Comparison of ENCODE assay signal across 1 cellular context in the genomic region with DNA sequence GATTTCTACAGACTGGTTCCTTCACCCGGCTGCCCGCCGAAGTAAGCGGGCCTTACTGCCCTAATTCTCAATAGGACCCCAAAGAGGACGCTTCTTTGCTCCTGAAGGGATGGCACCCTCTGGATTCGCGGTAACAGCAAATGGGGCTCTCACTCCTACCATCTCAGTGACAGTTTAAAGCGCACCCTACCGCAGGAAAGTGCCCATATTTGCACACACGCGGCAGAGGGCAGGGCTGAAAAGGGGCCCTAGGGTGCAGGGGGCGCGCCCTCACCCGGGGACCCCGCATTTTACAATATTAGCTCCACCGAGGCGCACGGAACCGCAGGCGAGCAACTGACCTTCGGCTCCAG.
TF ChIP-seq lines count a peak whose summit lies in the region.

No MANE protein-coding gene starts in this region.

TF ChIP-seq in IMR-90, 13 proteins besides CTCF, POLR2A, EP300 and RAD21:
- TF ChIP-seq MXI1 (IDR thresholded peaks at IDR 0.05; ENCODE audit: borderline replicate concordance, low read depth, low read length) (no peak), RFX5 (IDR thresholded peaks at IDR 0.05; ENCODE audit: low read depth, low read length) (no peak), FOS (IDR thresholded peaks at IDR 0.05; ENCODE audit: low read depth, low read length) (no peak), RCOR1 (IDR thresholded peaks at IDR 0.05; ENCODE audit: insufficient replicate concordance, low read length) (no peak), ELK1 (IDR thresholded peaks at IDR 0.05; ENCODE audit: borderline replicate concordance, low read depth, low read length) (no peak), NFE2L2 (IDR thresholded peaks at IDR 0.05; ENCODE audit: low read depth, low read length) (no peak), BHLHE40 (IDR thresholded peaks at IDR 0.05; ENCODE audit: low read depth, low read length) (no peak), MAZ (IDR thresholded peaks at IDR 0.05; ENCODE audit: borderline replicate concordance, low read depth, low read length) (no peak), MAFK (IDR thresholded peaks at IDR 0.05; ENCODE audit: low read depth, low read length) (no peak), CHD1 (IDR thresholded peaks at IDR 0.05; ENCODE audit: low read depth, low read length) (no peak), CEBPB (IDR thresholded peaks at IDR 0.05; ENCODE audit: low read depth, low read length) (no peak)
- TF ChIP-seq, protein P1, sequence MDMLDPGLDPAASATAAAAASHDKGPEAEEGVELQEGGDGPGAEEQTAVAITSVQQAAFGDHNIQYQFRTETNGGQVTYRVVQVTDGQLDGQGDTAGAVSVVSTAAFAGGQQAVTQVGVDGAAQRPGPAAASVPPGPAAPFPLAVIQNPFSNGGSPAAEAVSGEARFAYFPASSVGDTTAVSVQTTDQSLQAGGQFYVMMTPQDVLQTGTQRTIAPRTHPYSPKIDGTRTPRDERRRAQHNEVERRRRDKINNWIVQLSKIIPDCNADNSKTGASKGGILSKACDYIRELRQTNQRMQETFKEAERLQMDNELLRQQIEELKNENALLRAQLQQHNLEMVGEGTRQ (IDR thresholded peaks at IDR 0.05; ENCODE audit: low read depth, low read length): no peak
